Comparison of ENCODE assay signal across 12 cellular contexts in the genomic region with DNA sequence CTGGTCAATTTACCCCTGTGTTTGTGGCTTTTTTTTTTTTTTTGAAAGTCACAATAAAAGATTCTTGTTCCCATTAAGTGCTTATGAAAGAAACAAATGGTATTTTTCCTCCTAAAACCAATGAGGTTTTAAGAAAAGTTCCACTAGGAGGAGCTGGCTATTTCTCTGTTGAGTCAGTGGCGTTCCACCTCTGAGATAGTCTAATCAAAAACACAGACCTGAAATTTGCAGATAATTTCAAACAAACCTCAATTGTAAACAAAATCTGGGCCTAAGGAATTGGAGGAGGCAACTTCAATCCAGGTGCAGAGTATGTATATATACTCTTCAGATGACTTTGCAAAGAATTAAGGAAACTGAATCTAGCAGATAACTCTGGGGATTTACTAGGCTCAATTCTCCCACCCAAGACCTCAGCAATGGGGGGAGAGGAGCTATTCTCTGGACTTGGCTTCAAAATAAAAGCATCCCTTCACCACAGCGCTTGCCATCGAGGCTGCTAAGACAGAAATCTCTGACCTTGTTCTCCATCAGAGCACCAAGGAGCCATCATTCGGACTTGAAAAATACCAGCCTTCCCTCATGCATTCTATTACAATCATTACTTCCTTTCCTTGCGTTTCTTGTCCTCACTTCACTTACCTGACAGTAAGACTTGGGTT. TPM values are rescaled to one million over a fixed set of nuclear protein-coding genes. Genes with fewer than 3 reads are reported as not detected.
A peak's percentile ranks its signal among the peaks of the same experiment; 100 is the strongest.
DNase-seq lines count a peak whose midpoint lies in the region; ATAC-seq and TF ChIP-seq lines count a peak whose summit lies in the region.
"Had no signal": no experiment of that assay in that cellular context is flagged by ENCODE, and none has a peak within 500 bp of the region (broad histone marks: within the 10 kb centered on the region; RNA-seq: fewer than 3 reads in every experiment).

No MANE protein-coding gene starts in this region.

- no peak for TF ChIP-seq POLR2A in heart left ventricle (IDR thresholded peaks at IDR 0.05)

- H3K9me3 ChIP-seq in heart left ventricle, result no peaks in the 10 kb centered on the region
- no peaks in the 10 kb centered on the region for H3K9me3 ChIP-seq in right cardiac atrium (ENCODE audit: control insufficient read depth, low read length)
- no peaks in the 10 kb centered on the region for H3K9me3 ChIP-seq in upper lobe of right lung

- H3K4me1 ChIP-seq in heart left ventricle (peaks cover 0 to 7% (median 0%) of the 10 kb centered on the region in 12 donors), right cardiac atrium (ENCODE audit: control insufficient read depth, insufficient read depth, low read length) (peaks cover 1% of the 10 kb centered on the region), upper lobe of right lung (no peaks in the 10 kb centered on the region)

- no peak for DNase-seq in heart left ventricle
- DNase-seq in right cardiac atrium, result no peak
- DNase-seq in foreskin fibroblast, result peak; percentile 28 to 70
- DNase-seq in upper lobe of right lung, result no peak
- DNase-seq in NCI-H2196 treated with DMSO at 0.1 percent for 48 hours (lab: John Stamatoyannopoulos, UW; ENCODE audit: unreplicated experiment), result no peak
- DNase-seq: DMS79; NCI-H446 treated with DMSO at 0.1 percent for 48 hours; occipital lobe; stimulated activated naive CD8-positive, alpha-beta T cell treated with anti-CD3 and anti-CD28 coated beads, Interleukin-15, Interleukin-2, amounts not matched to agents 100 U/mL and 50 U/mL, for 24 hours had no signal

- H3K27ac ChIP-seq in heart left ventricle (no peak overlapping the region), right cardiac atrium (ENCODE audit: low read length) (no peak overlapping the region), upper lobe of right lung (no peak overlapping the region)

- WGBS in heart left ventricle, 4 donors, result 72 to 84% (median 78%) methylated on average over 5 of the region's 5 CpGs
- WGBS in right cardiac atrium, result 76% methylated on average over 5 of the region's 5 CpGs

- H3K4me3 ChIP-seq in heart left ventricle, result no peak overlapping the region
- H3K4me3 ChIP-seq in right cardiac atrium (ENCODE audit: low read length), result no peak overlapping the region
- H3K4me3 ChIP-seq in foreskin fibroblast (ENCODE audit: low read depth in 1 of 2, low read length in 2 of 2), result no peak overlapping the region
- no peak overlapping the region for H3K4me3 ChIP-seq in upper lobe of right lung

- H3K27me3 ChIP-seq in heart left ventricle (no peaks in the 10 kb centered on the region), right cardiac atrium (ENCODE audit: control insufficient read depth, insufficient read depth) (no peaks in the 10 kb centered on the region), upper lobe of right lung (no peaks in the 10 kb centered on the region)

- TF ChIP-seq CTCF in heart left ventricle (IDR thresholded peaks at IDR 0.05) (peak in 7 of 12 donors; percentile 8 to 40 (median 19)), foreskin fibroblast (IDR thresholded peaks at IDR 0.05; ENCODE audit: low read depth, low read length) (peak; percentile 59), upper lobe of right lung (IDR thresholded peaks at IDR 0.05) (peak; percentile 45)

- intact Hi-C loops in heart left ventricle (cut with DNase I) (loop anchor here in 4 of 10 donors (5.0 to 10.0 kb wide), 3 partner anchors 583 to 598 kb away; no protein-coding TSS in a partner anchor), right cardiac atrium (cut with DNase I) (no loop called here), upper lobe of right lung (cut with DNase I) (no loop called here)

- ATAC-seq in heart left ventricle, result no peak
- ATAC-seq in right cardiac atrium, result no peak
- peak; percentile 75 for ATAC-seq in SK-N-SH treated with all-trans-retinoic acid at 6 μM for 48 hours
- ATAC-seq in upper lobe of right lung, result no peak
- no peak for ATAC-seq in HG02571 (IDR thresholded peaks at IDR 0.05; ENCODE audit: unreplicated experiment)
- no peak for ATAC-seq in GM18907 (IDR thresholded peaks at IDR 0.05; ENCODE audit: unreplicated experiment)
- ATAC-seq: stimulated activated naive CD8-positive, alpha-beta T cell treated with anti-CD3 and anti-CD28 coated beads, Interleukin-15, Interleukin-2, amounts not matched to agents 100 U/mL and 50 U/mL, for 24 hours had no signal

- H3K36me3 ChIP-seq in heart left ventricle (no peaks in the 10 kb centered on the region), upper lobe of right lung (no peaks in the 10 kb centered on the region)

TF ChIP-seq in SK-N-SH treated with all-trans-retinoic acid at 6 μM for 48 hours, 23 proteins besides CTCF, POLR2A, EP300 and RAD21:
- TF ChIP-seq ZFP3 (CRISPR knock-in tag; IDR thresholded peaks at IDR 0.05), result no peak
- TF ChIP-seq ISL1 (CRISPR knock-in tag; IDR thresholded peaks at IDR 0.05), result no peak
- TF ChIP-seq OSR1 (CRISPR knock-in tag; IDR thresholded peaks at IDR 0.05), result no peak
- no peak for TF ChIP-seq ZC3H10 (CRISPR knock-in tag; IDR thresholded peaks at IDR 0.05)

RNA-seq across cellular contexts. Expression of a gene that starts 52.4 kb away (rescaled TPM):
- total RNA-seq in heart left ventricle (1 to 10 TPM; 2.9 to 6.2 (median 4.2) TPM), right cardiac atrium (1 to 10 TPM; 3.3 to 6.6 (median 4.5) TPM), upper lobe of right lung (13.5 TPM)
- polyA plus RNA-seq in heart left ventricle (1 to 10 TPM; 2.4 to 5.9 TPM), right cardiac atrium (3.2 TPM)

Comparison
In these comparisons a context has a peak if more than half of its experiments do, and no peak if none do; other contexts are left out.
1. DNase-seq: peak in foreskin fibroblast (2 of 2); none in heart left ventricle (0 of 5), right cardiac atrium (0 of 3), upper lobe of right lung (single experiment) and NCI-H2196 treated with DMSO at 0.1 percent for 48 hours (single experiment).
2. Peak in every context shown above with its lines, with median percentiles within 50 percentile points of each other: CTCF ChIP-seq.